ENCODE assay signal across 23 cellular contexts in genomic region chr9:37925006-37925405, GRCh38.
"Had no signal": no experiment of that assay in that cellular context is flagged by ENCODE, and none has a peak within 500 bp of the region (broad histone marks: within the 10 kb centered on the region; RNA-seq: fewer than 3 reads in every experiment).

No MANE protein-coding gene starts in this region.

- H3K36me3 ChIP-seq: breast epithelium, right lobe of liver, thyroid gland had no signal

- H3K4me1 ChIP-seq: breast epithelium had no signal

- H3K27me3 ChIP-seq: breast epithelium, right lobe of liver, stomach, thyroid gland had no signal

- H3K4me3 Mint-ChIP-seq: activated CD4-positive, alpha-beta memory T cell treated with anti-CD3 and anti-CD28 coated beads for 36 hours; activated CD4-positive, alpha-beta T cell treated with anti-CD3 and anti-CD28 coated beads, Interleukin-2, amount 10 ng/mL, durations not matched to agents 24 days and 14 days; activated T-cell treated with anti-CD3 and anti-CD28 coated beads, Interleukin-2, amount 50 U/mL, for 24 hours; central memory CD8-positive, alpha-beta T cell; nephron; stimulated activated memory B cell treated with anti-CD40 and anti-IgM and Interleukin-4, amounts not matched to agents 10 μg/mL and 1 μg/mL and 100 μg/mL, for 72 hours; T-helper 1 cell treated with Interleukin-12 subunit alpha and Interleukin-12 subunit beta and Interleukin-4 antibody, amounts not matched to agents 30 μg/mL and 1 μg/mL, for 36 hours had no signal

- H3K27ac Mint-ChIP-seq: activated CD4-positive, alpha-beta memory T cell treated with anti-CD3 and anti-CD28 coated beads for 36 hours; activated CD4-positive, alpha-beta T cell treated with anti-CD3 and anti-CD28 coated beads, Interleukin-2, amount 10 ng/mL, durations not matched to agents 24 days and 14 days; activated T-cell treated with anti-CD3 and anti-CD28 coated beads, Interleukin-2, amount 50 U/mL, for 24 hours; stimulated activated memory B cell treated with anti-CD40 and anti-IgM and Interleukin-4, amounts not matched to agents 10 μg/mL and 1 μg/mL and 100 μg/mL, for 72 hours; T-helper 1 cell treated with Interleukin-12 subunit alpha and Interleukin-12 subunit beta and Interleukin-4 antibody, amounts not matched to agents 30 μg/mL and 1 μg/mL, for 36 hours had no signal

- H3K36me3 Mint-ChIP-seq: activated CD4-positive, alpha-beta memory T cell treated with anti-CD3 and anti-CD28 coated beads for 36 hours; stimulated activated memory B cell treated with anti-CD40 and anti-IgM and Interleukin-4, amounts not matched to agents 10 μg/mL and 1 μg/mL and 100 μg/mL, for 72 hours had no signal

- H3K4me3 ChIP-seq: breast epithelium, right lobe of liver, stomach, thyroid gland had no signal

- ATAC-seq: left cardiac atrium; left ventricle myocardium superior; right lobe of liver; stimulated activated memory B cell treated with anti-CD40 and anti-IgM and Interleukin-4, amounts not matched to agents 10 μg/mL and 1 μg/mL and 100 μg/mL, for 72 hours had no signal

- H3K27me3 Mint-ChIP-seq: activated CD4-positive, alpha-beta memory T cell treated with anti-CD3 and anti-CD28 coated beads for 36 hours; activated CD4-positive, alpha-beta T cell treated with anti-CD3 and anti-CD28 coated beads, Interleukin-2, amount 10 ng/mL, durations not matched to agents 24 days and 14 days; activated T-cell treated with anti-CD3 and anti-CD28 coated beads, Interleukin-2, amount 50 U/mL, for 24 hours had no signal

- H3K9me3 ChIP-seq: breast epithelium, right lobe of liver, stomach, thyroid gland had no signal

- DNase-seq: activated CD4-positive, alpha-beta memory T cell treated with anti-CD3 and anti-CD28 coated beads for 36 hours; activated CD4-positive, alpha-beta T cell treated with anti-CD3 and anti-CD28 coated beads, Interleukin-2, amount 10 ng/mL, durations not matched to agents 24 days and 14 days; activated CD4-positive, CD25-positive, alpha-beta regulatory T cell treated with anti-CD3 and anti-CD28 coated beads, Interleukin-2, amount 50 U/mL, for 72 hours; activated CD8-positive, alpha-beta memory T cell treated with anti-CD3 and anti-CD28 coated beads, Interleukin-2, amount 50 U/mL, for 48 hours; activated gamma-delta T cell; activated naive CD4-positive, alpha-beta T cell treated with anti-CD3 and anti-CD28 coated beads, Interleukin-2, amount 50 U/mL, for 16 hours; activated T-cell treated with anti-CD3 and anti-CD28 coated beads, Interleukin-2, amount 50 U/mL, for 24 hours; amniotic stem cell; effector CD8-positive, alpha-beta T cell; glutamatergic neuron; left cardiac atrium; left ventricle myocardium superior; occipital lobe; stimulated activated CD4-positive, alpha-beta T cell treated with anti-CD3 and anti-CD28 coated beads, Interleukin-4, amount 100 ng/mL, for 24 hours; stomach; T1000; thyroid gland had no signal

- H3K4me1 Mint-ChIP-seq: central memory CD8-positive, alpha-beta T cell; stimulated activated memory B cell treated with anti-CD40 and anti-IgM and Interleukin-4, amounts not matched to agents 10 μg/mL and 1 μg/mL and 100 μg/mL, for 72 hours had no signal

- H3K27ac ChIP-seq: breast epithelium, right lobe of liver, stomach, thyroid gland had no signal
